In the genomic region with DNA sequence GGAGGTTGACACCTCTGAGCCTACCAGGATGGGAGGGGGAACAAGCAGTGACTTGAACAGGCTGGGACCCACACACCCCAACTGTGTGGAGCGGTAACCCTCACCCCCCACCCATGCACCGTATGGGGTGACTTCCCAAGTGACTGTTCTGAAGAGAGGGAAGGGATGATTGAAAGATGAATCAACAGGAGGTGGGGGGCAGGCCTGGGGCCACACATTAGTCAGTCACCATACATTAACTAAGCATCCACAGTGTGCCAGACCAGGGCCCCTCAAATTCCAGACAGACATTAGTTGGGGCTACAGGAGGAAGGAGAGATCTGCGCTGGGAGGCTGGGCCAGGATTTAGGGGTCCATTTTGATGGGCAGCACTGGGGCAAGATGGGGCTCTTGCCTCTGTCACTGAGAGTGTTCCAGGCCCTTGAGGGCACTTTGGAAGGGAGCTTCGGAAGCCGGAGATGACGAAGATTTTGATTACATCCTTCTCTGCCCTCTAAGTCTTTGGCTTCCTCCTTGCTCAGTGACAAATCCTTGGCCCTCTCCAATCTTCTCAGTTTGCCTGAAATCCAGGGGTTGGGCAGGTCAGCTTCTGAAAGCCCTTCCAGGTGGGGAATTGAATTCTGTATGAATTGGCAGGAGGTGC, we compare ENCODE assay signal across 8 cellular contexts. TPM values are rescaled to one million over a fixed set of nuclear protein-coding genes. Genes with fewer than 3 reads are reported as not detected.
DNase-seq lines count a peak whose midpoint lies in the region; TF ChIP-seq lines count a peak whose summit lies in the region.

No MANE protein-coding gene starts in this region.

- peak overlapping the region; percentile 89 to 96 (median 95) for H3K27ac ChIP-seq in stomach

- intact Hi-C loops in stomach (cut with DNase I; ENCODE audit: low total_unique reads): no loop called here

- no peak overlapping the region for H3K9ac ChIP-seq in iPS-15b (ENCODE audit: low read depth, low read length)

- peaks cover 9% of the 10 kb centered on the region for H3K27me3 ChIP-seq in iPS-15b (ENCODE audit: control insufficient read depth, insufficient read depth, low read length)
- no peaks in the 10 kb centered on the region for H3K27me3 ChIP-seq in stomach

- TF ChIP-seq EP300 in stomach (IDR thresholded peaks at IDR 0.05): no peak

- DNase-seq in activated CD4-positive, alpha-beta T cell treated with anti-CD3 and anti-CD28 coated beads for 48 hours: peak; percentile 44
- no peak for DNase-seq in activated CD4-positive, alpha-beta T cell treated with anti-CD3 and anti-CD28 coated beads for 1 hour
- DNase-seq in activated CD4-positive, alpha-beta T cell treated with anti-CD3 and anti-CD28 coated beads, Interleukin-2, amount 50 U/mL, for 48 hours: peak; percentile 29 to 34
- DNase-seq in stomach: no peak
- DNase-seq in mesenteric fat pad (ENCODE audit: low spot score): no peak
- DNase-seq in amniotic stem cell (lab: John Stamatoyannopoulos, UW): no peak
- DNase-seq in UCSD-AML1 (lab: John Stamatoyannopoulos, UW; ENCODE audit: unreplicated experiment): no peak

- WGBS in stomach, 5 donors: 6 to 29% (median 17%) methylated on average over 6 of the region's 6 CpGs

- H3K4me1 ChIP-seq in iPS-15b (ENCODE audit: control insufficient read depth, insufficient read depth, low read length) (peaks cover 5% of the 10 kb centered on the region), stomach (peaks cover 47 to 77% (median 70%) of the 10 kb centered on the region in 4 donors)

- H3K9me3 ChIP-seq in iPS-15b (ENCODE audit: control insufficient read depth, insufficient read depth, low read length) (no peaks in the 10 kb centered on the region), stomach (no peaks in the 10 kb centered on the region)

- H3K36me3 ChIP-seq in iPS-15b (ENCODE audit: control insufficient read depth, insufficient read depth, low read length) (no peaks in the 10 kb centered on the region), stomach (peaks cover 0 to 5% (median 0%) of the 10 kb centered on the region in 4 donors)

- no peak for TF ChIP-seq CTCF in stomach (IDR thresholded peaks at IDR 0.05)

- no peak for TF ChIP-seq POLR2A in stomach (IDR thresholded peaks at IDR 0.05)

- peak overlapping the region; percentile 66 for H3K4me3 ChIP-seq in iPS-15b (ENCODE audit: low read depth, low read length)
- peak overlapping the region; percentile 53 to 77 (median 62) for H3K4me3 ChIP-seq in stomach

RNA-seq across cellular contexts. Expression of a gene that starts 1.0 kb away (rescaled TPM):
- total RNA-seq in stomach (100 to 1,000 TPM; 120 to 607 (median 406) TPM), mesenteric fat pad (78.5 TPM)
- 100 to 1,000 TPM in 1 of 3 donors, 10 to 100 TPM in 2; 51.5 to 424 (median 78.5) TPM for polyA plus RNA-seq in stomach

RNA-seq across cellular contexts. Expression of a gene that starts 25.3 kb away (rescaled TPM):
- total RNA-seq in stomach: 1,000 to 10,000 TPM in 1 of 5 donors, 100 to 1,000 TPM in 3, 10 to 100 TPM in 1; 59.8 to 1,443 (median 573) TPM
- polyA plus RNA-seq in stomach: 100 to 1,000 TPM; 243 to 454 (median 300) TPM
- 160 TPM for total RNA-seq in mesenteric fat pad

RNA-seq across cellular contexts. Expression of a gene that starts 40.7 kb away (rescaled TPM):
- total RNA-seq in stomach: 10 to 100 TPM in 2 of 5 donors, 1 to 10 TPM in 3; 1.8 to 34.4 (median 9.6) TPM
- polyA plus RNA-seq in stomach: 1 to 10 TPM; 5.5 to 9.5 (median 7.5) TPM
- 0.19 TPM for total RNA-seq in mesenteric fat pad

RNA-seq across cellular contexts. Expression of a gene that starts 58.2 kb away (rescaled TPM):
- total RNA-seq in stomach: not detected
- 1 to 10 TPM in 1 of 3 donors, under 1 TPM in 1, not detected in 1; 0.75 to 2.5 TPM for polyA plus RNA-seq in stomach
- not detected for total RNA-seq in mesenteric fat pad

Comparison
In these comparisons a context has a peak if more than half of its experiments do, and no peak if none do; other contexts are left out.
1. DNase-seq: peak in activated CD4-positive, alpha-beta T cell treated with anti-CD3 and anti-CD28 coated beads for 48 hours (single experiment) and activated CD4-positive, alpha-beta T cell treated with anti-CD3 and anti-CD28 coated beads, Interleukin-2, amount 50 U/mL, for 48 hours (2 of 2); none in activated CD4-positive, alpha-beta T cell treated with anti-CD3 and anti-CD28 coated beads for 1 hour (single experiment), stomach (single experiment), mesenteric fat pad (single experiment), amniotic stem cell (single experiment) and UCSD-AML1 (single experiment).